Comparison of ENCODE assay signal across 10 cellular contexts in the genomic region with DNA sequence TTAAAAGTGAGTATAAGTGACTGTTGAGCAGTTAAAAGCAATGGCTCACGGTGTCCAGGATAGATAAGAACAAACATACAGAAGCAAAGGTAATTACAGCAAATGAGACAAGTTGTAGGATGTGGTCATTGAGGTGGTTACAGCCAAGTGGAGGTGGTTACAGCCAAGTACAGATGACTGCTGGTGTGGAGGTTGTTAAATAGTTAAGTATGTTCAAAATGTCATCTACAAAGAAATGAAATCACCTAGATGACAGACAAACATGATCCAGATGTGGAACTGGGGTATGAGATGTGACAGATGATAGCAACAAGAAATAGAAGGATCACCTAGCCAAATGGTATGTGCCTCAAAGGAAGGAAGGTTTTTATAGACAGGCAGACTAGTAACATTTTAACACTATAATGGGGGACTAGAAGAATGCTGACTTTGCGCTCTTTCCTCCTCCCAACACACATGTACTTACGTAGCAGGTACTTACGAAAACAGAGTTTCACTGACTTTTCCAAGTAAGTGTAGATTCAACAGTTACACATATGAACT. TPM values are rescaled to one million over a fixed set of nuclear protein-coding genes. Genes with fewer than 3 reads are reported as not detected.
DNase-seq lines count a peak whose midpoint lies in the region; ATAC-seq lines count a peak whose summit lies in the region.
"Had no signal": no experiment of that assay in that cellular context is flagged by ENCODE, and none has a peak within 500 bp of the region (broad histone marks: within the 10 kb centered on the region; RNA-seq: fewer than 3 reads in every experiment).

No MANE protein-coding gene starts in this region.

- peaks cover 4% of the 10 kb centered on the region for H3K36me3 Mint-ChIP-seq in activated CD4-positive, alpha-beta T cell treated with anti-CD3 and anti-CD28 coated beads for 36 hours (ENCODE audit: low read depth)
- H3K36me3 Mint-ChIP-seq in activated T-helper 1 cell treated with anti-CD3 and anti-CD28 coated beads, Interleukin-12 subunit alpha, Interleukin-12 subunit beta, Interleukin-2, Interleukin-4 antibody, amounts not matched to agents 30 ng/mL and 10 ng/mL and 1 ng/mL, durations not matched to agents 14 hours and 24 hours and 36 hours (ENCODE audit: low read depth) = peaks cover 27% of the 10 kb centered on the region
- peaks cover 7 to 19% of the 10 kb centered on the region in 2 donors for H3K36me3 Mint-ChIP-seq in stimulated activated naive B cell treated with anti-CD40 and anti-IgM and Interleukin-4, amounts not matched to agents 10 μg/mL and 1 μg/mL and 100 μg/mL, for 72 hours
- no peaks in the 10 kb centered on the region for H3K36me3 Mint-ChIP-seq in activated naive CD4-positive, alpha-beta T cell treated with anti-CD3 and anti-CD28 coated beads for 36 hours (ENCODE audit: low read depth)

- H3K4me3 Mint-ChIP-seq in activated CD4-positive, alpha-beta T cell treated with anti-CD3 and anti-CD28 coated beads for 36 hours = no peak overlapping the region
- no peak overlapping the region for H3K4me3 Mint-ChIP-seq in activated T-helper 1 cell treated with anti-CD3 and anti-CD28 coated beads, Interleukin-12 subunit alpha, Interleukin-12 subunit beta, Interleukin-2, Interleukin-4 antibody, amounts not matched to agents 30 ng/mL and 10 ng/mL and 1 ng/mL, durations not matched to agents 14 hours and 24 hours and 36 hours
- no peak overlapping the region for H3K4me3 Mint-ChIP-seq in stimulated activated naive B cell treated with anti-CD40 and anti-IgM and Interleukin-4, amounts not matched to agents 10 μg/mL and 1 μg/mL and 100 μg/mL, for 72 hours
- H3K4me3 Mint-ChIP-seq in activated naive CD4-positive, alpha-beta T cell treated with anti-CD3 and anti-CD28 coated beads for 36 hours = no peak overlapping the region
- H3K4me3 Mint-ChIP-seq: activated naive CD4-positive, alpha-beta T cell treated with anti-CD3 and anti-CD28 coated beads, Interleukin-2, amount 50 U/mL, for 24 hours had no signal

- intact Hi-C loops in activated CD4-positive, alpha-beta T cell treated with anti-CD3 and anti-CD28 coated beads for 36 hours (cut with DNase I, micrococcal nuclease) = no loop called here
- intact Hi-C loops in activated T-helper 1 cell treated with anti-CD3 and anti-CD28 coated beads, Interleukin-12 subunit alpha, Interleukin-12 subunit beta, Interleukin-2, Interleukin-4 antibody, amounts not matched to agents 30 ng/mL and 10 ng/mL and 1 ng/mL, durations not matched to agents 14 hours and 24 hours and 36 hours (cut with micrococcal nuclease) = no loop called here
- intact Hi-C loops in activated naive CD4-positive, alpha-beta T cell treated with anti-CD3 and anti-CD28 coated beads for 36 hours (cut with micrococcal nuclease) = no loop called here

- POLR2A ChIA-PET in activated CD4-positive, alpha-beta T cell treated with anti-CD3 and anti-CD28 coated beads for 36 hours (lab: Charles Lee) = no interaction called here

- DNase-seq in activated CD4-positive, alpha-beta T cell treated with anti-CD3 and anti-CD28 coated beads for 36 hours = peak; percentile 20
- no peak for DNase-seq in activated CD4-positive, alpha-beta T cell treated with anti-CD3 and anti-CD28 coated beads for 1 hour
- DNase-seq in activated T-helper 1 cell treated with anti-CD3 and anti-CD28 coated beads, Interleukin-12 subunit alpha, Interleukin-12 subunit beta, Interleukin-2, Interleukin-4 antibody, amounts not matched to agents 30 ng/mL and 10 ng/mL and 1 ng/mL, durations not matched to agents 14 hours and 24 hours and 36 hours (ENCODE audit: low spot score) = no peak
- no peak for DNase-seq in stimulated activated naive B cell treated with anti-CD40 and anti-IgM and Interleukin-4, amounts not matched to agents 10 μg/mL and 1 μg/mL and 100 μg/mL, for 72 hours
- DNase-seq in UCSD-AML1 (lab: John Stamatoyannopoulos, UW; ENCODE audit: unreplicated experiment) (no peak), epidermal melanocyte (ENCODE audit: insufficient read length, low spot score) (no peak)
- DNase-seq in activated naive CD4-positive, alpha-beta T cell treated with anti-CD3 and anti-CD28 coated beads for 36 hours = no peak
- DNase-seq: GOT3 had no signal

- CTCF ChIA-PET in activated CD4-positive, alpha-beta T cell treated with anti-CD3 and anti-CD28 coated beads for 36 hours (lab: Charles Lee) = no interaction called here
- CTCF ChIA-PET in activated naive CD4-positive, alpha-beta T cell treated with anti-CD3 and anti-CD28 coated beads for 36 hours (lab: Charles Lee) = no interaction called here

- H3K27ac Mint-ChIP-seq in activated CD4-positive, alpha-beta T cell treated with anti-CD3 and anti-CD28 coated beads for 36 hours = peak overlapping the region; percentile 63
- H3K27ac Mint-ChIP-seq in activated T-helper 1 cell treated with anti-CD3 and anti-CD28 coated beads, Interleukin-12 subunit alpha, Interleukin-12 subunit beta, Interleukin-2, Interleukin-4 antibody, amounts not matched to agents 30 ng/mL and 10 ng/mL and 1 ng/mL, durations not matched to agents 14 hours and 24 hours and 36 hours = peak overlapping the region; percentile 81
- peak overlapping the region; percentile 82 for H3K27ac Mint-ChIP-seq in stimulated activated naive B cell treated with anti-CD40 and anti-IgM and Interleukin-4, amounts not matched to agents 10 μg/mL and 1 μg/mL and 100 μg/mL, for 72 hours
- H3K27ac Mint-ChIP-seq in activated naive CD4-positive, alpha-beta T cell treated with anti-CD3 and anti-CD28 coated beads for 36 hours = no peak overlapping the region

- H3K4me1 Mint-ChIP-seq in activated CD4-positive, alpha-beta T cell treated with anti-CD3 and anti-CD28 coated beads for 36 hours = peaks cover 73% of the 10 kb centered on the region
- H3K4me1 Mint-ChIP-seq in activated T-helper 1 cell treated with anti-CD3 and anti-CD28 coated beads, Interleukin-12 subunit alpha, Interleukin-12 subunit beta, Interleukin-2, Interleukin-4 antibody, amounts not matched to agents 30 ng/mL and 10 ng/mL and 1 ng/mL, durations not matched to agents 14 hours and 24 hours and 36 hours (ENCODE audit: low read depth) = peaks cover 87% of the 10 kb centered on the region
- H3K4me1 Mint-ChIP-seq in stimulated activated naive B cell treated with anti-CD40 and anti-IgM and Interleukin-4, amounts not matched to agents 10 μg/mL and 1 μg/mL and 100 μg/mL, for 72 hours = peaks cover 28 to 80% of the 10 kb centered on the region in 2 donors
- peaks cover 63% of the 10 kb centered on the region for H3K4me1 Mint-ChIP-seq in activated naive CD4-positive, alpha-beta T cell treated with anti-CD3 and anti-CD28 coated beads for 36 hours (ENCODE audit: low read depth)

- peak; percentile 46 for ATAC-seq in activated CD4-positive, alpha-beta T cell treated with anti-CD3 and anti-CD28 coated beads for 36 hours
- ATAC-seq in HG03108 (IDR thresholded peaks at IDR 0.05; ENCODE audit: unreplicated experiment) = peak; percentile 39
- ATAC-seq in stimulated activated naive B cell treated with anti-CD40 and anti-IgM and Interleukin-4, amounts not matched to agents 10 μg/mL and 1 μg/mL and 100 μg/mL, for 72 hours (replicated peaks) = peak; percentile 24 to 41

- no peaks in the 10 kb centered on the region for H3K9me3 Mint-ChIP-seq in activated CD4-positive, alpha-beta T cell treated with anti-CD3 and anti-CD28 coated beads for 36 hours (ENCODE audit: low read depth)
- H3K9me3 Mint-ChIP-seq in activated T-helper 1 cell treated with anti-CD3 and anti-CD28 coated beads, Interleukin-12 subunit alpha, Interleukin-12 subunit beta, Interleukin-2, Interleukin-4 antibody, amounts not matched to agents 30 ng/mL and 10 ng/mL and 1 ng/mL, durations not matched to agents 14 hours and 24 hours and 36 hours = peaks cover 9% of the 10 kb centered on the region
- peaks cover 2 to 5% of the 10 kb centered on the region in 2 donors for H3K9me3 Mint-ChIP-seq in stimulated activated naive B cell treated with anti-CD40 and anti-IgM and Interleukin-4, amounts not matched to agents 10 μg/mL and 1 μg/mL and 100 μg/mL, for 72 hours
- H3K9me3 Mint-ChIP-seq in activated naive CD4-positive, alpha-beta T cell treated with anti-CD3 and anti-CD28 coated beads for 36 hours = no peaks in the 10 kb centered on the region

- H3K27me3 Mint-ChIP-seq in activated CD4-positive, alpha-beta T cell treated with anti-CD3 and anti-CD28 coated beads for 36 hours = no peaks in the 10 kb centered on the region
- H3K27me3 Mint-ChIP-seq in activated T-helper 1 cell treated with anti-CD3 and anti-CD28 coated beads, Interleukin-12 subunit alpha, Interleukin-12 subunit beta, Interleukin-2, Interleukin-4 antibody, amounts not matched to agents 30 ng/mL and 10 ng/mL and 1 ng/mL, durations not matched to agents 14 hours and 24 hours and 36 hours (ENCODE audit: insufficient read depth) = no peaks in the 10 kb centered on the region
- no peaks in the 10 kb centered on the region for H3K27me3 Mint-ChIP-seq in stimulated activated naive B cell treated with anti-CD40 and anti-IgM and Interleukin-4, amounts not matched to agents 10 μg/mL and 1 μg/mL and 100 μg/mL, for 72 hours
- H3K27me3 Mint-ChIP-seq in activated naive CD4-positive, alpha-beta T cell treated with anti-CD3 and anti-CD28 coated beads for 36 hours (ENCODE audit: low read depth) = no peaks in the 10 kb centered on the region
- H3K27me3 Mint-ChIP-seq: activated naive CD4-positive, alpha-beta T cell treated with anti-CD3 and anti-CD28 coated beads, Interleukin-2, amount 50 U/mL, for 24 hours had no signal

RNA-seq across cellular contexts. Expression of a gene that starts 6.8 kb away (rescaled TPM):
- 10 to 100 TPM; 27.3 to 28.4 TPM for total RNA-seq in activated CD4-positive, alpha-beta T cell treated with anti-CD3 and anti-CD28 coated beads for 36 hours
- 39.6 and 42.9 TPM in 2 replicates for total RNA-seq in activated T-helper 1 cell treated with anti-CD3 and anti-CD28 coated beads, Interleukin-12 subunit alpha, Interleukin-12 subunit beta, Interleukin-2, Interleukin-4 antibody, amounts not matched to agents 30 ng/mL and 10 ng/mL and 1 ng/mL, durations not matched to agents 14 hours and 24 hours and 36 hours
- total RNA-seq in activated naive CD4-positive, alpha-beta T cell treated with anti-CD3 and anti-CD28 coated beads for 36 hours = 10 to 100 TPM; 21.4 to 23.6 TPM
